ENCODE assay signal across 1 cellular context in the genomic region with DNA sequence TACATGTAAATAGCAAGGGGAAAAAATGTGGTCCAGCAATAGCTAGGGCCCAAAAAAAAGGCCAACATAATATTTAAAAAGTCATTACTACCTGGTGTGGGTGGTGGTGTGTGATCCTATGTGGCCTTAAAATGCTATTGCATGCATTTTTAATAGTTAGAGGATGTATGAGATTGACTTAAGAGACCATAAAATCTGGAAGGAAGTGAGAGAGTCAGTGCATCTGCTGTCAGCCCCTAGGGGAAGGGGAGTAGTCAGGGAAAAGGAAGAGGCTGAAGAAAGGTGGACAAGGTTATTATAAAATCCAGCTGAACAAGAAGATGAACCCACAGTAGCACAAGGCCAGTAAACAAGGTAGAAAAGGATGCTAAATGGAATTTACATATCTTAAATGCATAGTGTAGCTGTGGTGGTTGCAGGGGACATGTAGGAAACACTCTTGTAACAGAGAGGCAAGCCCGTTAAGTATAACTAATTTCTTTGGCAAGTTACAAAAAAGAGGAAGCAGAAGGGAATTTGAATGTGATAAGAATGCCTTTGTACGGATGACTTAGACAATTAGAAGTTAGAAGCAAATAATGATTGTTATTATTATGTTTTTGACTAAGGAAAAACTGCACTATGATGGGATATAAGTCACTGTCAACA.
TF ChIP-seq lines count a peak whose summit lies in the region.

No MANE protein-coding gene starts in this region.

TF ChIP-seq in GM23338, 12 proteins besides CTCF, POLR2A, EP300 and RAD21:
- no peak for TF ChIP-seq POLR2AphosphoS5 (IDR thresholded peaks at IDR 0.05; ENCODE audit: low read depth)
- no peak for TF ChIP-seq CREB1 (CRISPR knock-in tag; IDR thresholded peaks at IDR 0.05; ENCODE audit: low read depth)
- TF ChIP-seq ZNF331 (CRISPR knock-in tag; IDR thresholded peaks at IDR 0.05; ENCODE audit: low read depth): no peak
- no peak for TF ChIP-seq REST (IDR thresholded peaks at IDR 0.05; ENCODE audit: unreplicated experiment)
- TF ChIP-seq ZNF114 (CRISPR knock-in tag; IDR thresholded peaks at IDR 0.05): no peak
- TF ChIP-seq, protein P1, sequence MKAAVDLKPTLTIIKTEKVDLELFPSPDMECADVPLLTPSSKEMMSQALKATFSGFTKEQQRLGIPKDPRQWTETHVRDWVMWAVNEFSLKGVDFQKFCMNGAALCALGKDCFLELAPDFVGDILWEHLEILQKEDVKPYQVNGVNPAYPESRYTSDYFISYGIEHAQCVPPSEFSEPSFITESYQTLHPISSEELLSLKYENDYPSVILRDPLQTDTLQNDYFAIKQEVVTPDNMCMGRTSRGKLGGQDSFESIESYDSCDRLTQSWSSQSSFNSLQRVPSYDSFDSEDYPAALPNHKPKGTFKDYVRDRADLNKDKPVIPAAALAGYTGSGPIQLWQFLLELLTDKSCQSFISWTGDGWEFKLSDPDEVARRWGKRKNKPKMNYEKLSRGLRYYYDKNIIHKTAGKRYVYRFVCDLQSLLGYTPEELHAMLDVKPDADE (IDR thresholded peaks at IDR 0.05): no peak
- TF ChIP-seq NANOG (IDR thresholded peaks at IDR 0.05; ENCODE audit: borderline replicate concordance): no peak
- no peak for TF ChIP-seq STAT1 (IDR thresholded peaks at IDR 0.05; ENCODE audit: unreplicated experiment)
- TF ChIP-seq EZH2phosphoT487 (IDR thresholded peaks at IDR 0.05; ENCODE audit: unreplicated experiment): no peak
- no peak for TF ChIP-seq EZH2 (IDR thresholded peaks at IDR 0.05; ENCODE audit: low read depth, unreplicated experiment)
- TF ChIP-seq, protein P2, sequence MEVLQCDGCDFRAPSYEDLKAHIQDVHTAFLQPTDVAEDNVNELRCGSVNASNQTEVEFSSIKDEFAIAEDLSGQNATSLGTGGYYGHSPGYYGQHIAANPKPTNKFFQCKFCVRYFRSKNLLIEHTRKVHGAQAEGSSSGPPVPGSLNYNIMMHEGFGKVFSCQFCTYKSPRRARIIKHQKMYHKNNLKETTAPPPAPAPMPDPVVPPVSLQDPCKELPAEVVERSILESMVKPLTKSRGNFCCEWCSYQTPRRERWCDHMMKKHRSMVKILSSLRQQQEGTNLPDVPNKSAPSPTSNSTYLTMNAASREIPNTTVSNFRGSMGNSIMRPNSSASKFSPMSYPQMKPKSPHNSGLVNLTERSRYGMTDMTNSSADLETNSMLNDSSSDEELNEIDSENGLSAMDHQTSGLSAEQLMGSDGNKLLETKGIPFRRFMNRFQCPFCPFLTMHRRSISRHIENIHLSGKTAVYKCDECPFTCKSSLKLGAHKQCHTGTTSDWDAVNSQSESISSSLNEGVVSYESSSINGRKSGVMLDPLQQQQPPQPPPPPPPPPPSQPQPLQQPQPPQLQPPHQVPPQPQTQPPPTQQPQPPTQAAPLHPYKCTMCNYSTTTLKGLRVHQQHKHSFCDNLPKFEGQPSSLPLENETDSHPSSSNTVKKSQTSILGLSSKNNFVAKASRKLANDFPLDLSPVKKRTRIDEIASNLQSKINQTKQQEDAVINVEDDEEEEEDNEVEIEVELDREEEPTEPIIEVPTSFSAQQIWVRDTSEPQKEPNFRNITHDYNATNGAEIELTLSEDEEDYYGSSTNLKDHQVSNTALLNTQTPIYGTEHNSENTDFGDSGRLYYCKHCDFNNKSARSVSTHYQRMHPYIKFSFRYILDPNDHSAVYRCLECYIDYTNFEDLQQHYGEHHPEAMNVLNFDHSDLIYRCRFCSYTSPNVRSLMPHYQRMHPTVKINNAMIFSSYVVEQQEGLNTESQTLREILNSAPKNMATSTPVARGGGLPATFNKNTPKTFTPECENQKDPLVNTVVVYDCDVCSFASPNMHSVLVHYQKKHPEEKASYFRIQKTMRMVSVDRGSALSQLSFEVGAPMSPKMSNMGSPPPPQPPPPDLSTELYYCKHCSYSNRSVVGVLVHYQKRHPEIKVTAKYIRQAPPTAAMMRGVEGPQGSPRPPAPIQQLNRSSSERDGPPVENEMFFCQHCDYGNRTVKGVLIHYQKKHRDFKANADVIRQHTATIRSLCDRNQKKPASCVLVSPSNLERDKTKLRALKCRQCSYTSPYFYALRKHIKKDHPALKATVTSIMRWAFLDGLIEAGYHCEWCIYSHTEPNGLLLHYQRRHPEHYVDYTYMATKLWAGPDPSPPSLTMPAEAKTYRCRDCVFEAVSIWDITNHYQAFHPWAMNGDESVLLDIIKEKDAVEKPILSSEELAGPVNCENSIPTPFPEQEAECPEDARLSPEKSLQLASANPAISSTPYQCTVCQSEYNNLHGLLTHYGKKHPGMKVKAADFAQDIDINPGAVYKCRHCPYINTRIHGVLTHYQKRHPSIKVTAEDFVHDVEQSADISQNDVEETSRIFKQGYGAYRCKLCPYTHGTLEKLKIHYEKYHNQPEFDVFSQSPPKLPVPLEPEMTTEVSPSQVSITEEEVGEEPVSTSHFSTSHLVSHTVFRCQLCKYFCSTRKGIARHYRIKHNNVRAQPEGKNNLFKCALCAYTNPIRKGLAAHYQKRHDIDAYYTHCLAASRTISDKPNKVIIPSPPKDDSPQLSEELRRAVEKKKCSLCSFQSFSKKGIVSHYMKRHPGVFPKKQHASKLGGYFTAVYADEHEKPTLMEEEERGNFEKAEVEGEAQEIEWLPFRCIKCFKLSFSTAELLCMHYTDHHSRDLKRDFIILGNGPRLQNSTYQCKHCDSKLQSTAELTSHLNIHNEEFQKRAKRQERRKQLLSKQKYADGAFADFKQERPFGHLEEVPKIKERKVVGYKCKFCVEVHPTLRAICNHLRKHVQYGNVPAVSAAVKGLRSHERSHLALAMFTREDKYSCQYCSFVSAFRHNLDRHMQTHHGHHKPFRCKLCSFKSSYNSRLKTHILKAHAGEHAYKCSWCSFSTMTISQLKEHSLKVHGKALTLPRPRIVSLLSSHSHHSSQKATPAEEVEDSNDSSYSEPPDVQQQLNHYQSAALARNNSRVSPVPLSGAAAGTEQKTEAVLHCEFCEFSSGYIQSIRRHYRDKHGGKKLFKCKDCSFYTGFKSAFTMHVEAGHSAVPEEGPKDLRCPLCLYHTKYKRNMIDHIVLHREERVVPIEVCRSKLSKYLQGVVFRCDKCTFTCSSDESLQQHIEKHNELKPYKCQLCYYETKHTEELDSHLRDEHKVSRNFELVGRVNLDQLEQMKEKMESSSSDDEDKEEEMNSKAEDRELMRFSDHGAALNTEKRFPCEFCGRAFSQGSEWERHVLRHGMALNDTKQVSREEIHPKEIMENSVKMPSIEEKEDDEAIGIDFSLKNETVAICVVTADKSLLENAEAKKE (CRISPR knock-in tag; IDR thresholded peaks at IDR 0.05): no peak
- no peak for TF ChIP-seq JUNB (IDR thresholded peaks at IDR 0.05; ENCODE audit: unreplicated experiment)
